ENCODE assay signal across 7 cellular contexts in the genomic region with DNA sequence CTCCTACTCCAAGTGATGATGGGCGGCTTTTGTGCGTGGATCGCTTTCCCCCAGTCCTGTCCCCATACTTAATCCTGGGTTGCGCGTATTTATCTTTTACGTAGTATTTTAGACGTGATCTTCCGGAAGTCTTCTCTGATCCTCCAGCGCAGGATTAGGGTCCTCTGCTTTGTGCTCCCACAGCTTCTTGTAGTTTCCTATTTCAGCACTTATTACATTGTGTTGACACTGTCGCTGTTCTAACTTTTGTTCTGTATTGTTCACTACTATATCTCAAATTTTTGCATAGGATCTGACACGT. TPM values are rescaled to one million over a fixed set of nuclear protein-coding genes. Genes with fewer than 3 reads are reported as not detected.
DNase-seq lines count a peak whose midpoint lies in the region; ATAC-seq, FAIRE-seq and TF ChIP-seq lines count a peak whose summit lies in the region.

No MANE protein-coding gene starts in this region.

- no peak for FAIRE-seq in RCC 7860 (lab: Jason Lieb, UNC)

- peak; percentile 55 for DNase-seq in RWPE1 (ENCODE audit: low spot score)
- DNase-seq in fibroblast of lung (ENCODE audit: low read depth in 2 of 2): no peak
- DNase-seq in skeletal muscle cell (ENCODE audit: low read depth): no peak
- no peak for DNase-seq in RCC 7860 (ENCODE audit: low spot score)
- DNase-seq in NCI-H446 (lab: John Stamatoyannopoulos, UW): no peak

- H3K27ac ChIP-seq in RWPE1: peak overlapping the region; percentile 79
- peak overlapping the region; percentile 85 for H3K27ac ChIP-seq in fibroblast of lung (ENCODE audit: insufficient read depth, low read length)

- TF ChIP-seq CTCF in RWPE1 (conservative IDR thresholded peaks at IDR 0.05; ENCODE audit: low read depth) (no peak), fibroblast of lung (conservative IDR thresholded peaks at IDR 0.05 in 1 of 2, IDR thresholded peaks at IDR 0.05 in 1 of 2; ENCODE audit: low read depth in 1 of 2, low read length in 2 of 2) (no peak)

- peak overlapping the region; percentile 89 for H2AFZ ChIP-seq in fibroblast of lung (ENCODE audit: low read length)

- CTCF ChIA-PET in RWPE1 (lab: Yijun Ruan, JAX): interaction anchor here (0.6 to 2.2 kb wide), 4 partner anchors 60 to 101 kb away, joined by 3 to 10 read pairs (median 4); partner anchors contain the start of genes EIF4EBP3 and SRA1

- no peaks in the 10 kb centered on the region for H3K27me3 ChIP-seq in fibroblast of lung (ENCODE audit: control insufficient read depth, insufficient read depth, low read length)

- POLR2A ChIA-PET in RWPE1 (lab: Yijun Ruan, JAX; ENCODE audit: low non-redundant PET): interaction anchor here (0.6 to 2.6 kb wide), 12 partner anchors 8 to 101 kb away, joined by 3 to 18 read pairs (median 4); partner anchors contain the start of genes EIF4EBP3, HARS1, HARS2 and SRA1

- no peaks in the 10 kb centered on the region for H3K9me3 ChIP-seq in fibroblast of lung (ENCODE audit: control insufficient read depth, insufficient read depth, low read depth, low read length)

- peaks cover 13% of the 10 kb centered on the region for H3K36me3 ChIP-seq in fibroblast of lung (ENCODE audit: control insufficient read depth, insufficient read depth, low read length)

- no peaks in the 10 kb centered on the region for H4K20me1 ChIP-seq in fibroblast of lung (ENCODE audit: control insufficient read depth, extremely low read depth, insufficient read depth, low read length)

- peaks cover 25% of the 10 kb centered on the region for H3K79me2 ChIP-seq in fibroblast of lung (ENCODE audit: control insufficient read depth, insufficient read depth, low read length)

- H3K4me2 ChIP-seq in fibroblast of lung (ENCODE audit: extremely low read depth, insufficient read depth, low read length): peak overlapping the region; percentile 87

- H3K4me1 ChIP-seq in fibroblast of lung (ENCODE audit: control insufficient read depth, extremely low read depth, insufficient read depth, low read length): peaks cover 4% of the 10 kb centered on the region

- H3K4me3 ChIP-seq in fibroblast of lung (replicated peaks in 1 of 4; ENCODE audit: control extremely low read depth in 1 of 4, insufficient read depth in 1 of 4, low read depth in 3 of 4, low read length in 4 of 4) (peak overlapping the region; percentile 87 to 93 (median 92)), skeletal muscle cell (ENCODE audit: low read depth, low read length) (peak overlapping the region; percentile 68)

- H3K9ac ChIP-seq in fibroblast of lung (ENCODE audit: insufficient read depth, low read length): peak overlapping the region; percentile 80

- peak; percentile 4 for ATAC-seq in GM18861 (IDR thresholded peaks at IDR 0.05; ENCODE audit: unreplicated experiment)
- no peak for ATAC-seq in GM19035 (IDR thresholded peaks at IDR 0.05; ENCODE audit: unreplicated experiment)

RNA-seq across cellular contexts. Expression of gene IK, which starts 0.5 kb away (rescaled TPM):
- 96.6 and 96.9 TPM in 2 replicates for total RNA-seq in fibroblast of lung
- polyA plus RNA-seq in fibroblast of lung: 155 and 170 TPM in 2 replicates
- polyA plus RNA-seq in fibroblast of lung (2012): 90.5 and 97.8 TPM in 2 replicates
- 17.9 and 24.9 TPM in 2 replicates for polyA minus RNA-seq in fibroblast of lung (ENCODE audit: low replicate concordance)

RNA-seq across cellular contexts. Expression of gene NDUFA2, which starts 0.7 kb away (rescaled TPM):
- 39.8 and 64.9 TPM in 2 replicates for total RNA-seq in fibroblast of lung
- 57.9 and 65.9 TPM in 2 replicates for polyA plus RNA-seq in fibroblast of lung
- polyA plus RNA-seq in fibroblast of lung (2012): 117 and 118 TPM in 2 replicates
- polyA minus RNA-seq in fibroblast of lung (ENCODE audit: low replicate concordance): 10.4 and 17.6 TPM in 2 replicates

RNA-seq across cellular contexts. Expression of gene TMCO6, which starts 8.8 kb away (rescaled TPM):
- total RNA-seq in fibroblast of lung: 13.6 and 18.0 TPM in 2 replicates
- 6.6 and 7.6 TPM in 2 replicates for polyA plus RNA-seq in fibroblast of lung
- polyA plus RNA-seq in fibroblast of lung (2012): 5.7 and 7.5 TPM in 2 replicates
- polyA minus RNA-seq in fibroblast of lung (ENCODE audit: low replicate concordance): 18.3 and 21.3 TPM in 2 replicates

RNA-seq across cellular contexts. Expression of gene CD14, which starts 15.1 kb away (rescaled TPM):
- 4.1 and 10.9 TPM in 2 replicates for total RNA-seq in fibroblast of lung
- polyA plus RNA-seq in fibroblast of lung: 0.32 and 0.45 TPM in 2 replicates
- polyA plus RNA-seq in fibroblast of lung (2012): 0.49 and 1.4 TPM in 2 replicates
- not detected in 2 replicates for polyA minus RNA-seq in fibroblast of lung (ENCODE audit: low replicate concordance)

RNA-seq across cellular contexts. Expression of gene WDR55, which starts 16.6 kb away (rescaled TPM):
- total RNA-seq in fibroblast of lung: 25.2 and 28.4 TPM in 2 replicates
- 18.8 and 22.1 TPM in 2 replicates for polyA plus RNA-seq in fibroblast of lung
- polyA plus RNA-seq in fibroblast of lung (2012): 13.9 and 16.1 TPM in 2 replicates
- polyA minus RNA-seq in fibroblast of lung (ENCODE audit: low replicate concordance): 14.6 and 27.7 TPM in 2 replicates
